19 cellular contexts compared by ENCODE assay signal in the genomic region with DNA sequence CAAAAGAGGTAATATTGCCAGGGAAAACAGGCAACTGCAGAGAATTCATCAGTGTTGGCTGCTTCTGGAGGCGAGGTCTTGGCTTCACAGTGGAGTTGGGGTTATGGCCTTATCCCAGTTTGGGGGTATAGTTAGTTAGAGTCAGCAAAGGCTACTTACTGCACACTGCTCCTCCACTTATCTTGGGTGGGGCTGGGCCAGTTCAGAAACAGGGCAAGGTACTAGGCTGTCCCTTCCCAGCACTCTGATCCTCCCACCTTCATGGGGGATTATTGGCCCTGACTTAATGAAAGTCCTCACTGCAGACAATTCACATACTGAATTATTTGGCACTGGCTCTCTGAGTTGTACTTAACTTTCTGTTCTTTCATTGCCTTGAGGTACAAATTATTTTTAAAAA.
"Had no signal": no experiment of that assay in that cellular context is flagged by ENCODE, and none has a peak within 500 bp of the region (broad histone marks: within the 10 kb centered on the region; RNA-seq: fewer than 3 reads in every experiment).

No MANE protein-coding gene starts in this region.

- H3K36me3 ChIP-seq: esophagus muscularis mucosa, gastrocnemius medialis, left lung, lower lobe of right lung, neutrophil, thoracic aorta, upper lobe of left lung, uterus had no signal

- ATAC-seq: effector memory CD8-positive, alpha-beta T cell; gastrocnemius medialis; left lung; naive thymus-derived CD4-positive, alpha-beta T cell; psoas muscle; stimulated activated naive CD8-positive, alpha-beta T cell treated with anti-CD3 and anti-CD28 coated beads, Interleukin-15, amount 100 ng/mL, for 72 hours had no signal

- H3K27ac Mint-ChIP-seq: dendritic cell treated with granulocyte-macrophage colony-stimulating factor and Interleukin-4, amounts not matched to agents 40 ng/mL and 50 ng/mL, for 4 days; effector memory CD8-positive, alpha-beta T cell; naive thymus-derived CD4-positive, alpha-beta T cell; stimulated activated naive B cell treated with anti-CD40 and anti-IgM and Interleukin-4, amounts not matched to agents 10 μg/mL and 1 μg/mL and 100 μg/mL, for 72 hours; stimulated activated naive CD8-positive, alpha-beta T cell treated with anti-CD3 and anti-CD28 coated beads, Interleukin-15, amount 100 ng/mL, for 72 hours had no signal

- H3K36me3 Mint-ChIP-seq: memory B cell; naive thymus-derived CD4-positive, alpha-beta T cell had no signal

- H3K4me3 ChIP-seq: esophagus muscularis mucosa, gastrocnemius medialis, left lung, lower lobe of right lung, psoas muscle, thoracic aorta, upper lobe of left lung, uterus had no signal

- H3K9me3 Mint-ChIP-seq: dendritic cell treated with granulocyte-macrophage colony-stimulating factor and Interleukin-4, amounts not matched to agents 40 ng/mL and 50 ng/mL, for 4 days; effector memory CD8-positive, alpha-beta T cell; memory B cell; naive thymus-derived CD4-positive, alpha-beta T cell; stimulated activated naive CD8-positive, alpha-beta T cell treated with anti-CD3 and anti-CD28 coated beads, Interleukin-15, amount 100 ng/mL, for 72 hours had no signal

- H3K27me3 Mint-ChIP-seq: effector memory CD8-positive, alpha-beta T cell; memory B cell; stimulated activated naive B cell treated with anti-CD40 and anti-IgM and Interleukin-4, amounts not matched to agents 10 μg/mL and 1 μg/mL and 100 μg/mL, for 72 hours; stimulated activated naive CD8-positive, alpha-beta T cell treated with anti-CD3 and anti-CD28 coated beads, Interleukin-15, amount 100 ng/mL, for 72 hours had no signal

- H3K27me3 ChIP-seq: esophagus muscularis mucosa, gastrocnemius medialis, left lung, neutrophil, upper lobe of left lung, uterus had no signal

- H3K4me3 Mint-ChIP-seq: dendritic cell treated with granulocyte-macrophage colony-stimulating factor and Interleukin-4, amounts not matched to agents 40 ng/mL and 50 ng/mL, for 4 days; effector memory CD8-positive, alpha-beta T cell; memory B cell; naive thymus-derived CD4-positive, alpha-beta T cell; stimulated activated naive CD8-positive, alpha-beta T cell treated with anti-CD3 and anti-CD28 coated beads, Interleukin-15, amount 100 ng/mL, for 72 hours had no signal

- H3K4me1 ChIP-seq: psoas muscle, uterus had no signal

- H3K27ac ChIP-seq: epithelial cell of prostate, esophagus muscularis mucosa, gastrocnemius medialis, left lung, lower lobe of right lung, neutrophil, psoas muscle, thoracic aorta, upper lobe of left lung, uterus had no signal

- DNase-seq: effector memory CD8-positive, alpha-beta T cell; gastrocnemius medialis; left lung; lower lobe of right lung; naive thymus-derived CD4-positive, alpha-beta T cell; psoas muscle; retina; stimulated activated CD4-positive, alpha-beta T cell treated with anti-CD3 and anti-CD28 coated beads, Interleukin-2, amount 100 ng/mL, for 24 hours; stimulated activated CD4-positive, alpha-beta T cell treated with anti-CD3 and anti-CD28 coated beads, Interleukin-4, amount 100 ng/mL, for 4 hours; stimulated activated naive CD8-positive, alpha-beta T cell treated with anti-CD3 and anti-CD28 coated beads, Interleukin-15, amount 100 ng/mL, for 72 hours; upper lobe of left lung; uterus had no signal

- H3K9me3 ChIP-seq: esophagus muscularis mucosa, gastrocnemius medialis, left lung, lower lobe of right lung, neutrophil, psoas muscle, thoracic aorta, upper lobe of left lung, uterus had no signal
